In genomic region chr3:102791641-102792589, GRCh38 we compare ENCODE assay signal across 23 cellular contexts.
DNase-seq lines count a peak whose midpoint lies in the region; ATAC-seq and TF ChIP-seq lines count a peak whose summit lies in the region.
"Had no signal": no experiment of that assay in that cellular context is flagged by ENCODE, and none has a peak within 500 bp of the region (broad histone marks: within the 10 kb centered on the region; RNA-seq: fewer than 3 reads in every experiment).

No MANE protein-coding gene starts in this region.

- H4K5ac ChIP-seq in IMR-90 (ENCODE audit: low read depth, low read length), result no peak overlapping the region

- in situ Hi-C loops in IMR-90 (cut with MboI; ENCODE audit: low sequenced_read_pairs) (no loop called here), astrocyte of the cerebellum (cut with HindIII; ENCODE audit: low sequenced_read_pairs) (no loop called here)

- H3K36me3 ChIP-seq in IMR-90 (ENCODE audit: control insufficient read depth, insufficient read depth, low read length), result no peaks in the 10 kb centered on the region

- CTCF ChIA-PET in IMR-90 (lab: Yijun Ruan, JAX), result no interaction called here

- ATAC-seq in IMR-90 (ENCODE audit: low read depth), result no peak
- ATAC-seq in HG02610 (IDR thresholded peaks at IDR 0.05; ENCODE audit: unreplicated experiment), result no peak
- ATAC-seq: stimulated activated naive CD8-positive, alpha-beta T cell treated with anti-CD3 and anti-CD28 coated beads, Interleukin-15, Interleukin-2, amounts not matched to agents 100 U/mL and 50 U/mL, for 24 hours had no signal

- no peak overlapping the region for H3K14ac ChIP-seq in IMR-90 (replicated peaks; ENCODE audit: low read depth, low read length)

- H2BK5ac ChIP-seq in IMR-90 (ENCODE audit: low read depth, low read length, poor library complexity, severe bottlenecking), result no peak overlapping the region

- H3K56ac ChIP-seq in IMR-90 (ENCODE audit: extremely low read depth, insufficient read depth, low read length), result no peak overlapping the region

- intact Hi-C loops in IMR-90 (cut with micrococcal nuclease), result no loop called here

- no TSS peak for BruUV-seq in IMR-90 (replicated peaks; lab: Mats Ljungman, UMichigan)

- H2BK20ac ChIP-seq in IMR-90 (ENCODE audit: low read depth, low read length), result no peak overlapping the region

- no peak overlapping the region for H3K4me3 Mint-ChIP-seq in nephron
- H3K4me3 Mint-ChIP-seq: activated CD4-positive, alpha-beta T cell treated with anti-CD3 and anti-CD28 coated beads, Interleukin-2, amount 10 ng/mL, durations not matched to agents 7 days and 5 days; CD4-positive, alpha-beta memory T cell; central memory CD8-positive, alpha-beta T cell; naive B cell; T-helper 2 cell treated with Interferon-gamma antibody and Interleukin-4, amounts not matched to agents 5 μg/mL and 100 μg/mL, for 36 hours had no signal

- H2AFZ ChIP-seq in IMR-90 (replicated peaks; ENCODE audit: low read length, poor library complexity), result no peak overlapping the region
- H2AFZ ChIP-seq: hepatocyte had no signal

- no peak for TF ChIP-seq RAD21 in IMR-90 (IDR thresholded peaks at IDR 0.05; ENCODE audit: low read length)

- peak overlapping the region; percentile 36 to 65 (median 58) for H3K27ac Mint-ChIP-seq in nephron
- H3K27ac Mint-ChIP-seq: activated CD4-positive, alpha-beta T cell treated with anti-CD3 and anti-CD28 coated beads, Interleukin-2, amount 10 ng/mL, durations not matched to agents 7 days and 5 days; CD4-positive, alpha-beta memory T cell; naive B cell; T-helper 2 cell treated with Interferon-gamma antibody and Interleukin-4, amounts not matched to agents 5 μg/mL and 100 μg/mL, for 36 hours had no signal

- TF ChIP-seq CTCF in IMR-90 (conservative IDR thresholded peaks at IDR 0.05; ENCODE audit: low read depth, low read length) (no peak), astrocyte of the cerebellum (IDR thresholded peaks at IDR 0.05; ENCODE audit: low read depth, low read length, missing control alignments) (no peak), nephron (IDR thresholded peaks at IDR 0.05; ENCODE audit: unreplicated experiment in 3 of 3) (no peak)

- H3K4me1 Mint-ChIP-seq in nephron, result peaks cover 16% of the 10 kb centered on the region
- H3K4me1 Mint-ChIP-seq: activated CD4-positive, alpha-beta T cell treated with anti-CD3 and anti-CD28 coated beads, Interleukin-2, amount 10 ng/mL, durations not matched to agents 7 days and 5 days; CD4-positive, alpha-beta memory T cell; central memory CD8-positive, alpha-beta T cell; naive B cell had no signal

- no peaks in the 10 kb centered on the region for H3K27me3 Mint-ChIP-seq in nephron (ENCODE audit: low read depth)
- H3K27me3 Mint-ChIP-seq: activated CD4-positive, alpha-beta T cell treated with anti-CD3 and anti-CD28 coated beads, Interleukin-2, amount 10 ng/mL, durations not matched to agents 7 days and 5 days; CD4-positive, alpha-beta memory T cell; central memory CD8-positive, alpha-beta T cell; naive B cell had no signal

- no peaks in the 10 kb centered on the region for H4K20me1 ChIP-seq in IMR-90 (ENCODE audit: insufficient read depth, low read length)

- POLR2A ChIA-PET in IMR-90 (lab: Charles Lee; ENCODE audit: unreplicated experiment), result no interaction called here

- H3K9me3 Mint-ChIP-seq in nephron, result no peaks in the 10 kb centered on the region
- H3K9me3 Mint-ChIP-seq: activated CD4-positive, alpha-beta T cell treated with anti-CD3 and anti-CD28 coated beads, Interleukin-2, amount 10 ng/mL, durations not matched to agents 7 days and 5 days; central memory CD8-positive, alpha-beta T cell; T-helper 2 cell treated with Interferon-gamma antibody and Interleukin-4, amounts not matched to agents 5 μg/mL and 100 μg/mL, for 36 hours had no signal

- no peak overlapping the region for H4K91ac ChIP-seq in IMR-90 (ENCODE audit: insufficient read depth, low read depth, low read length)

- no peak overlapping the region for H3K18ac ChIP-seq in IMR-90 (ENCODE audit: low read depth, low read length)

- no peak overlapping the region for H4K8ac ChIP-seq in IMR-90 (ENCODE audit: low read depth in 2 of 2, low read length in 2 of 2)

- H3K27ac ChIP-seq in IMR-90 (ENCODE audit: insufficient read depth, low read length), result no peak overlapping the region
- H3K27ac ChIP-seq: hepatocyte, RWPE1 had no signal

- H3K4me1 ChIP-seq in IMR-90 (ENCODE audit: control insufficient read depth, insufficient read depth, low read length), result no peaks in the 10 kb centered on the region

- WGBS in IMR-90 (ENCODE audit: extremely low coverage in 2 of 2, insufficient read length in 1 of 2), 2 experiments, result 60% methylated on average over 1 of the region's 7 CpGs; no CpG with 5 or more reads in 1 of the 2 experiments

- no peak overlapping the region for H3K9ac ChIP-seq in IMR-90 (ENCODE audit: low read depth, low read length)

- no peak overlapping the region for H2AK5ac ChIP-seq in IMR-90 (ENCODE audit: low read depth, low read length)

- no peak overlapping the region for H3K4me3 ChIP-seq in IMR-90 (ENCODE audit: insufficient read depth, low read depth, low read length)
- no peak overlapping the region for H3K4me3 ChIP-seq in astrocyte of the cerebellum (ENCODE audit: low read depth, low read length)
- H3K4me3 ChIP-seq: hepatocyte had no signal

- H3K9me1 ChIP-seq in IMR-90 (ENCODE audit: insufficient read depth, low read length), result no peaks in the 10 kb centered on the region

- H3K23ac ChIP-seq in IMR-90 (ENCODE audit: low read depth, low read length), result no peak overlapping the region

- H3K4me2 ChIP-seq in IMR-90 (ENCODE audit: low read depth, low read length), result no peak overlapping the region
- H3K4me2 ChIP-seq: hepatocyte had no signal

- no peaks in the 10 kb centered on the region for H3K36me3 Mint-ChIP-seq in nephron (ENCODE audit: low read depth)
- H3K36me3 Mint-ChIP-seq: CD4-positive, alpha-beta memory T cell; naive B cell had no signal

- TF ChIP-seq POLR2A in IMR-90 (IDR thresholded peaks at IDR 0.05; ENCODE audit: low read depth, low read length), result no peak

- H2AK9ac ChIP-seq in IMR-90 (replicated peaks; ENCODE audit: low read depth, low read length, poor library complexity), result no peak overlapping the region

- DNase-seq in AG20443 (ENCODE audit: low spot score), result peak; percentile 52
- no peak for DNase-seq in IMR-90
- DNase-seq in astrocyte of the cerebellum (ENCODE audit: low read depth), result peak; percentile 57
- DNase-seq in putamen (ENCODE audit: low spot score), result no peak
- DNase-seq in NCI-H774 (lab: John Stamatoyannopoulos, UW), result no peak
- DNase-seq in foreskin melanocyte, result no peak
- DNase-seq: activated CD4-positive, alpha-beta T cell treated with anti-CD3 and anti-CD28 coated beads, Interleukin-2, amount 10 ng/mL, durations not matched to agents 7 days and 5 days; activated naive CD4-positive, alpha-beta T cell treated with anti-CD3 and anti-CD28 coated beads, Interleukin-2, amount 50 U/mL, for 16 hours; anterior cingulate cortex; CD4-positive, alpha-beta memory T cell; Karpas-422; naive B cell; NCI-H1694 treated with DMSO at 0.1 percent for 48 hours; NCI-H2171 treated with DMSO at 0.1 percent for 48 hours; occipital lobe; retina; stimulated activated naive CD8-positive, alpha-beta T cell treated with anti-CD3 and anti-CD28 coated beads, Interleukin-15, Interleukin-2, amounts not matched to agents 100 U/mL and 50 U/mL, for 24 hours had no signal

- H2BK120ac ChIP-seq in IMR-90 (ENCODE audit: low read depth, low read length), result no peak overlapping the region

- dilution Hi-C loops in IMR-90 (cut with HindIII; ENCODE audit: low sequenced_read_pairs, unreplicated experiment), result no loop called here

- no peaks in the 10 kb centered on the region for H3K79me1 ChIP-seq in IMR-90 (ENCODE audit: low read depth in 1 of 2, low read length in 2 of 2)

- H3K9me3 ChIP-seq in IMR-90 (ENCODE audit: control insufficient read depth, insufficient read depth, low read length), result no peaks in the 10 kb centered on the region

- no peak overlapping the region for H3K4ac ChIP-seq in IMR-90 (ENCODE audit: low read depth, low read length)

- H3K27me3 ChIP-seq in IMR-90 (ENCODE audit: control insufficient read depth, insufficient read depth, low read length), result no peaks in the 10 kb centered on the region
- H3K27me3 ChIP-seq: hepatocyte had no signal

- no peak overlapping the region for H2BK15ac ChIP-seq in IMR-90 (ENCODE audit: low read depth, low read length)

TF ChIP-seq in IMR-90, 13 proteins besides CTCF, POLR2A, EP300 and RAD21:
- TF ChIP-seq, protein P1, sequence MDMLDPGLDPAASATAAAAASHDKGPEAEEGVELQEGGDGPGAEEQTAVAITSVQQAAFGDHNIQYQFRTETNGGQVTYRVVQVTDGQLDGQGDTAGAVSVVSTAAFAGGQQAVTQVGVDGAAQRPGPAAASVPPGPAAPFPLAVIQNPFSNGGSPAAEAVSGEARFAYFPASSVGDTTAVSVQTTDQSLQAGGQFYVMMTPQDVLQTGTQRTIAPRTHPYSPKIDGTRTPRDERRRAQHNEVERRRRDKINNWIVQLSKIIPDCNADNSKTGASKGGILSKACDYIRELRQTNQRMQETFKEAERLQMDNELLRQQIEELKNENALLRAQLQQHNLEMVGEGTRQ (IDR thresholded peaks at IDR 0.05; ENCODE audit: low read depth, low read length), result no peak
- TF ChIP-seq MAFK (IDR thresholded peaks at IDR 0.05; ENCODE audit: low read depth, low read length), result peak; percentile 58

Comparison
In these comparisons a context has a peak if more than half of its experiments do, and no peak if none do; other contexts are left out.
1. DNase-seq: peak in AG20443 (single experiment) and astrocyte of the cerebellum (single experiment); none in IMR-90 (single experiment), putamen (single experiment), NCI-H774 (single experiment) and foreskin melanocyte (single experiment).